In genomic region chr3:51671090-51672082, GRCh38 we compare ENCODE assay signal across 8 cellular contexts. TPM values are rescaled to one million over a fixed set of nuclear protein-coding genes. Genes with fewer than 3 reads are reported as not detected.
A peak's percentile ranks its signal among the peaks of the same experiment; 100 is the strongest.
DNase-seq lines count a peak whose midpoint lies in the region; ATAC-seq and FAIRE-seq lines count a peak whose summit lies in the region.

Gene TEX264, plus strand, starts transcription at chr3:51671252. Its CDS starts 3,053 bp downstream, at chr3:51674305.

- peak; percentile 94 for DNase-seq in DMS 273 (lab: John Stamatoyannopoulos, UW; ENCODE audit: unreplicated experiment)
- DNase-seq in HTR-8/SVneo (ENCODE audit: insufficient read length, low spot score): peak; percentile 94
- peak; percentile 71 for DNase-seq in RCC 7860 (ENCODE audit: low spot score)
- peak; percentile 95 for DNase-seq in activated T-helper 1 cell treated with Interleukin-2 at 50 U/mL for 16 hours (ENCODE audit: low read depth)
- DNase-seq in fibroblast of gingiva (ENCODE audit: low read depth): peak; percentile 88
- peak; percentile 92 for DNase-seq in naive B cell

- peak; percentile 99 for FAIRE-seq in HTR-8/SVneo (lab: Jason Lieb, UNC)
- FAIRE-seq in RCC 7860 (lab: Jason Lieb, UNC): no peak

- H3K27ac Mint-ChIP-seq in naive B cell: peak within 1 kb of the TSS; percentile 72 to 97 (median 96)
- H3K27ac Mint-ChIP-seq in stimulated activated memory B cell treated with anti-CD40 and anti-IgM and Interleukin-4, amounts not matched to agents 10 μg/mL and 1 μg/mL and 100 μg/mL, for 72 hours: peak within 1 kb of the TSS; percentile 75

- no peaks in the 10 kb centered on the region for H3K9me3 Mint-ChIP-seq in naive B cell
- no peaks in the 10 kb centered on the region for H3K9me3 Mint-ChIP-seq in stimulated activated memory B cell treated with anti-CD40 and anti-IgM and Interleukin-4, amounts not matched to agents 10 μg/mL and 1 μg/mL and 100 μg/mL, for 72 hours

- peaks cover 50 to 74% (median 64%) of the 10 kb centered on the region in 3 donors for H3K4me1 Mint-ChIP-seq in naive B cell
- peaks cover 66% of the 10 kb centered on the region for H3K4me1 Mint-ChIP-seq in stimulated activated memory B cell treated with anti-CD40 and anti-IgM and Interleukin-4, amounts not matched to agents 10 μg/mL and 1 μg/mL and 100 μg/mL, for 72 hours

- peak within 1 kb of the TSS; percentile 89 to 96 (median 94) for H3K4me3 Mint-ChIP-seq in naive B cell
- peak within 1 kb of the TSS; percentile 79 for H3K4me3 Mint-ChIP-seq in stimulated activated memory B cell treated with anti-CD40 and anti-IgM and Interleukin-4, amounts not matched to agents 10 μg/mL and 1 μg/mL and 100 μg/mL, for 72 hours

- peak; percentile 73 for ATAC-seq in GM21360 (IDR thresholded peaks at IDR 0.05; ENCODE audit: unreplicated experiment)
- peak; percentile 79 for ATAC-seq in naive B cell (ENCODE audit: low read depth in 2 of 2)
- peak; percentile 94 for ATAC-seq in stimulated activated memory B cell treated with anti-CD40 and anti-IgM and Interleukin-4, amounts not matched to agents 10 μg/mL and 1 μg/mL and 100 μg/mL, for 72 hours

- H3K27me3 Mint-ChIP-seq in naive B cell: no peaks in the 10 kb centered on the region
- no peaks in the 10 kb centered on the region for H3K27me3 Mint-ChIP-seq in stimulated activated memory B cell treated with anti-CD40 and anti-IgM and Interleukin-4, amounts not matched to agents 10 μg/mL and 1 μg/mL and 100 μg/mL, for 72 hours

- H3K36me3 Mint-ChIP-seq in naive B cell: peaks cover 0 to 11% of the 10 kb centered on the region in 2 donors
- peaks cover 17% of the 10 kb centered on the region for H3K36me3 Mint-ChIP-seq in stimulated activated memory B cell treated with anti-CD40 and anti-IgM and Interleukin-4, amounts not matched to agents 10 μg/mL and 1 μg/mL and 100 μg/mL, for 72 hours

RNA-seq across cellular contexts. Expression of gene TEX264, which starts in this region (rescaled TPM):
- 100 to 1,000 TPM in 2 of 6 donors, 10 to 100 TPM in 4; 69.7 to 101 (median 87.2) TPM for polyA plus RNA-seq in naive B cell (ENCODE audit: low read depth in 6 of 6)

Comparison
In these comparisons a context has a peak if more than half of its experiments do, and no peak if none do; other contexts are left out.
1. Peak in every context shown above with its lines: DNase-seq and ATAC-seq.